Comparison of ENCODE assay signal across 8 cellular contexts in genomic region chr12:122825773-122826724, GRCh38. TPM values are rescaled to one million over a fixed set of nuclear protein-coding genes. Genes with fewer than 3 reads are reported as not detected.
DNase-seq lines count a peak whose midpoint lies in the region; ATAC-seq, FAIRE-seq and TF ChIP-seq lines count a peak whose summit lies in the region.

No MANE protein-coding gene starts in this region.

- FAIRE-seq in astrocyte (lab: Jason Lieb, UNC): no peak

- H3K36me3 ChIP-seq in astrocyte (ENCODE audit: insufficient read depth, low read length): no peaks in the 10 kb centered on the region

- no peaks in the 10 kb centered on the region for H3K4me1 ChIP-seq in astrocyte (ENCODE audit: insufficient read depth, low read length)

- H3K9ac ChIP-seq in astrocyte (ENCODE audit: low read length): peak overlapping the region; percentile 47

- H3K4me2 ChIP-seq in astrocyte (ENCODE audit: low read length): peak overlapping the region; percentile 89

- H3K27ac ChIP-seq in astrocyte (ENCODE audit: low read depth, low read length): no peak overlapping the region

- H3K4me1 Mint-ChIP-seq in stimulated activated naive CD8-positive, alpha-beta T cell treated with anti-CD3 and anti-CD28 coated beads, Interleukin-15, Interleukin-2, amounts not matched to agents 100 ng/mL and 50 ng/mL, for 24 hours (ENCODE audit: low read depth): peaks cover 3% of the 10 kb centered on the region
- no peaks in the 10 kb centered on the region for H3K4me1 Mint-ChIP-seq in astrocyte (ENCODE audit: low read depth, unreplicated experiment)
- H3K4me1 Mint-ChIP-seq in mesothelial cell of epicardium: peaks cover 12% of the 10 kb centered on the region

- no peaks in the 10 kb centered on the region for H3K9me3 ChIP-seq in astrocyte (ENCODE audit: insufficient read depth, low read depth, low read length)

- no peaks in the 10 kb centered on the region for H3K79me2 ChIP-seq in astrocyte (ENCODE audit: insufficient read depth, low read length)

- no peak for ATAC-seq in stimulated activated naive CD8-positive, alpha-beta T cell treated with anti-CD3 and anti-CD28 coated beads, Interleukin-15, Interleukin-2, amounts not matched to agents 100 U/mL and 50 U/mL, for 24 hours

- no peak for DNase-seq in stimulated activated naive CD8-positive, alpha-beta T cell treated with anti-CD3 and anti-CD28 coated beads, Interleukin-15, Interleukin-2, amounts not matched to agents 100 U/mL and 50 U/mL, for 24 hours
- no peak for DNase-seq in astrocyte (ENCODE audit: low read depth)
- no peak for DNase-seq in mesothelial cell of epicardium (ENCODE audit: low spot score in 2 of 2, unreplicated experiment in 2 of 2)
- no peak for DNase-seq in HuH-7 (ENCODE audit: low spot score)
- no peak for DNase-seq in DMS 273 treated with DMSO at 0.1 percent for 48 hours (lab: John Stamatoyannopoulos, UW)
- DNase-seq in COLO829 (ENCODE audit: low spot score): no peak
- DNase-seq in SW 1271 (lab: John Stamatoyannopoulos, UW): no peak

- H3K27me3 Mint-ChIP-seq in stimulated activated naive CD8-positive, alpha-beta T cell treated with anti-CD3 and anti-CD28 coated beads, Interleukin-15, Interleukin-2, amounts not matched to agents 100 ng/mL and 50 ng/mL, for 24 hours: peaks cover 7% of the 10 kb centered on the region
- H3K27me3 Mint-ChIP-seq in astrocyte (ENCODE audit: low read depth, unreplicated experiment) (peaks cover 3% of the 10 kb centered on the region), mesothelial cell of epicardium (ENCODE audit: low read depth) (peaks cover 2% of the 10 kb centered on the region)

- no peaks in the 10 kb centered on the region for H4K20me1 ChIP-seq in astrocyte (ENCODE audit: insufficient read depth, low read length)

- no peak overlapping the region for H3K27ac Mint-ChIP-seq in stimulated activated naive CD8-positive, alpha-beta T cell treated with anti-CD3 and anti-CD28 coated beads, Interleukin-15, Interleukin-2, amounts not matched to agents 100 ng/mL and 50 ng/mL, for 24 hours
- H3K27ac Mint-ChIP-seq in astrocyte (ENCODE audit: unreplicated experiment): no peak overlapping the region
- no peak overlapping the region for H3K27ac Mint-ChIP-seq in mesothelial cell of epicardium

- H3K36me3 Mint-ChIP-seq in stimulated activated naive CD8-positive, alpha-beta T cell treated with anti-CD3 and anti-CD28 coated beads, Interleukin-15, Interleukin-2, amounts not matched to agents 100 ng/mL and 50 ng/mL, for 24 hours (ENCODE audit: low read depth): no peaks in the 10 kb centered on the region
- H3K36me3 Mint-ChIP-seq in astrocyte (ENCODE audit: low read depth, unreplicated experiment) (no peaks in the 10 kb centered on the region), mesothelial cell of epicardium (no peaks in the 10 kb centered on the region)

- TF ChIP-seq CTCF in astrocyte (IDR thresholded peaks at IDR 0.05; ENCODE audit: insufficient read depth, low read depth, low read length) (no peak), mesothelial cell of epicardium (IDR thresholded peaks at IDR 0.05; ENCODE audit: unreplicated experiment) (no peak)

- H3K9me3 Mint-ChIP-seq in stimulated activated naive CD8-positive, alpha-beta T cell treated with anti-CD3 and anti-CD28 coated beads, Interleukin-15, Interleukin-2, amounts not matched to agents 100 ng/mL and 50 ng/mL, for 24 hours: no peaks in the 10 kb centered on the region
- H3K9me3 Mint-ChIP-seq in astrocyte (ENCODE audit: unreplicated experiment): no peaks in the 10 kb centered on the region
- H3K9me3 Mint-ChIP-seq in mesothelial cell of epicardium: no peaks in the 10 kb centered on the region

- H3K4me3 Mint-ChIP-seq in stimulated activated naive CD8-positive, alpha-beta T cell treated with anti-CD3 and anti-CD28 coated beads, Interleukin-15, Interleukin-2, amounts not matched to agents 100 ng/mL and 50 ng/mL, for 24 hours: peak overlapping the region; percentile 16
- H3K4me3 Mint-ChIP-seq in astrocyte (ENCODE audit: unreplicated experiment) (peak overlapping the region; percentile 42), mesothelial cell of epicardium (peak overlapping the region; percentile 74)

- peak overlapping the region; percentile 64 for H2AFZ ChIP-seq in astrocyte (ENCODE audit: low read depth, low read length)

- H3K4me3 ChIP-seq in astrocyte (ENCODE audit: insufficient read depth, low read depth, low read length): peak overlapping the region; percentile 59

- peaks cover 3% of the 10 kb centered on the region for H3K27me3 ChIP-seq in astrocyte (ENCODE audit: insufficient read depth, low read length)

RNA-seq across cellular contexts. Expression of gene HIP1R, which starts 9.2 kb away (rescaled TPM):
- total RNA-seq in astrocyte (21.3 and 22.2 TPM in 2 replicates), mesothelial cell of epicardium (37.6 to 44.2 TPM (median 40.9 TPM) in 3 replicates)

RNA-seq across cellular contexts. Expression of gene CCDC62, which starts 51.7 kb away (rescaled TPM):
- total RNA-seq in astrocyte: 0.60 and 0.82 TPM in 2 replicates
- total RNA-seq in mesothelial cell of epicardium: 0.78 to 1.1 TPM (median 0.78 TPM) in 3 replicates

Comparison
In these comparisons a context has a peak if more than half of its experiments do, and no peak if none do; other contexts are left out.
1. H3K4me3 Mint-ChIP-seq: peak in every context shown above with its lines; median percentile 74 in mesothelial cell of epicardium; 42 in astrocyte; 16 in stimulated activated naive CD8-positive, alpha-beta T cell treated with anti-CD3 and anti-CD28 coated beads, Interleukin-15, Interleukin-2, amounts not matched to agents 100 ng/mL and 50 ng/mL, for 24 hours.